Comparison of ENCODE assay signal across 9 cellular contexts in genomic region chr2:189232759-189233406, GRCh38. TPM values are rescaled to one million over a fixed set of nuclear protein-coding genes. Genes with fewer than 3 reads are reported as not detected.
DNase-seq lines count a peak whose midpoint lies in the region; ATAC-seq and TF ChIP-seq lines count a peak whose summit lies in the region.
"Had no signal": no experiment of that assay in that cellular context is flagged by ENCODE, and none has a peak within 500 bp of the region (broad histone marks: within the 10 kb centered on the region; RNA-seq: fewer than 3 reads in every experiment).

No MANE protein-coding gene starts in this region.

- H3K27ac Mint-ChIP-seq in activated naive CD8-positive, alpha-beta T cell, result peak overlapping the region; percentile 55

- H3K9me3 ChIP-seq in sigmoid colon, result no peaks in the 10 kb centered on the region

- no peaks in the 10 kb centered on the region for H3K27me3 ChIP-seq in sigmoid colon

- TF ChIP-seq POLR2A in sigmoid colon (IDR thresholded peaks at IDR 0.05), result no peak

- no peak for TF ChIP-seq EP300 in sigmoid colon (IDR thresholded peaks at IDR 0.05)

- H3K36me3 Mint-ChIP-seq in activated naive CD8-positive, alpha-beta T cell, result no peaks in the 10 kb centered on the region

- H3K27ac ChIP-seq in sigmoid colon, result no peak overlapping the region

- no peak for TF ChIP-seq CTCF in sigmoid colon (IDR thresholded peaks at IDR 0.05)

- H3K4me1 ChIP-seq in sigmoid colon, result no peaks in the 10 kb centered on the region

- no peaks in the 10 kb centered on the region for H3K36me3 ChIP-seq in sigmoid colon

- intact Hi-C loops in sigmoid colon (cut with DNase I), result no loop called here

- H3K4me3 Mint-ChIP-seq in activated naive CD8-positive, alpha-beta T cell, result no peak overlapping the region

- peak; percentile 88 for ATAC-seq in GM18508 (IDR thresholded peaks at IDR 0.05; ENCODE audit: insufficient read depth, unreplicated experiment)
- ATAC-seq in GM21381 (IDR thresholded peaks at IDR 0.05; ENCODE audit: unreplicated experiment), result peak; percentile 83
- peak; percentile 69 for ATAC-seq in HG03025 (IDR thresholded peaks at IDR 0.05; ENCODE audit: low FRiP score, unreplicated experiment)
- ATAC-seq: right cardiac atrium had no signal

- H3K9me3 Mint-ChIP-seq in activated naive CD8-positive, alpha-beta T cell (ENCODE audit: low read depth), result no peaks in the 10 kb centered on the region

- H3K4me1 Mint-ChIP-seq in activated naive CD8-positive, alpha-beta T cell (ENCODE audit: low read depth), result peaks cover 15% of the 10 kb centered on the region

- no peak overlapping the region for H3K4me3 ChIP-seq in sigmoid colon

- no peaks in the 10 kb centered on the region for H3K27me3 Mint-ChIP-seq in activated naive CD8-positive, alpha-beta T cell

- DNase-seq in stimulated activated naive CD4-positive, alpha-beta T cell treated with Interleukin-2 at 50 U/mL for 16 hours (lab: John Stamatoyannopoulos, UW), result no peak
- no peak for DNase-seq in sigmoid colon
- no peak for DNase-seq in COLO829 (ENCODE audit: low spot score)
- no peak for DNase-seq in AG08396 (ENCODE audit: low spot score)
- DNase-seq: right cardiac atrium had no signal

RNA-seq across cellular contexts. Expression of gene COL5A2, which starts 53.3 kb away (rescaled TPM):
- total RNA-seq in sigmoid colon, result 100 to 1,000 TPM in 1 of 4 donors, 10 to 100 TPM in 3; 60.9 to 164 (median 90.0) TPM
- 10 to 100 TPM in 1 of 3 donors, 1 to 10 TPM in 2; 3.6 to 31.0 (median 3.7) TPM for polyA plus RNA-seq in sigmoid colon
